ENCODE assay signal across 30 cellular contexts in the genomic region with DNA sequence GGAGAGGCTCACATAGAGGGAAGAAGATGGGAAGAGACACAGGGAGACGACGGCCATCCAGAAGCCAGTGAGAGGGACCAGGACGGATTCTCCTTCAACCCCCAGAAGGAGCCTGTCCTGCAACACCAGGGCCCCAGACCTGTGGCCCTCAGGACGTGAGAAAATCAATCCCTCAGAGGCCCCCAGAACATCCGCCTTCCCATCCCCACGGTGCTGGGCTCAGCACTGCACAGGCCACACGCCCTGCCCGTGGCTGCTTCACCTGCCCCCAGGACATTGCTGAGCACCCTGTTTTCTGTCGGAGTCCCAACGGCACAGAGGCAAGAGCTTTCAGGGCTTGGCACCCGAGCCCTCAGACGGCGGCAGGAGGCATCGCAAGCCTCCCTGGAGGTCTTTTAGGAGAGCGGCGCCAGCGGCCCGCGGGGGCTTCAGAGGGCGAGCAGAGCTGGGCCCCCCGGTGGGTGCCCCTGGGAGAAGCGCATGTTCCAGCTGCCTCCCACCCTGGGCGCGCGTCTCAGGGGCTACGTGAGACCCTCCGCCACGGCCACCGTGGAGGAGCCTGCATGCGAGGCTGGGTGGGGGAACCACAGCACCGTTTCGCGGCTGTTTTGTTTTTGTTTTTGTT. TPM values are rescaled to one million over a fixed set of nuclear protein-coding genes. Genes with fewer than 3 reads are reported as not detected.
DNase-seq lines count a peak whose midpoint lies in the region; ATAC-seq and TF ChIP-seq lines count a peak whose summit lies in the region.
"Had no signal": no experiment of that assay in that cellular context is flagged by ENCODE, and none has a peak within 500 bp of the region (broad histone marks: within the 10 kb centered on the region; RNA-seq: fewer than 3 reads in every experiment).

No MANE protein-coding gene starts in this region.

- H3K27me3 Mint-ChIP-seq in activated T-cell treated with anti-CD3 and anti-CD28 coated beads, Interleukin-2, amount 50 U/mL, for 72 hours (ENCODE audit: low read depth): no peaks in the 10 kb centered on the region
- H3K27me3 Mint-ChIP-seq: activated CD4-positive, alpha-beta T cell treated with anti-CD3 and anti-CD28 coated beads, Interleukin-2, amount 10 ng/mL, durations not matched to agents 24 days and 14 days had no signal

- no peak overlapping the region for H3K27ac Mint-ChIP-seq in activated T-cell treated with anti-CD3 and anti-CD28 coated beads, Interleukin-2, amount 50 U/mL, for 72 hours
- H3K27ac Mint-ChIP-seq: activated CD4-positive, alpha-beta T cell treated with anti-CD3 and anti-CD28 coated beads, Interleukin-2, amount 10 ng/mL, durations not matched to agents 24 days and 14 days; GM23338; HFFc6; stimulated activated naive B cell treated with anti-CD40 and anti-IgM and Interleukin-4, amounts not matched to agents 10 μg/mL and 1 μg/mL and 100 μg/mL, for 72 hours had no signal

- no peaks in the 10 kb centered on the region for H3K9me3 Mint-ChIP-seq in activated T-cell treated with anti-CD3 and anti-CD28 coated beads, Interleukin-2, amount 50 U/mL, for 72 hours
- H3K9me3 Mint-ChIP-seq: activated CD4-positive, alpha-beta T cell treated with anti-CD3 and anti-CD28 coated beads, Interleukin-2, amount 10 ng/mL, durations not matched to agents 24 days and 14 days had no signal

- H3K27ac ChIP-seq in left lung (no peak overlapping the region), suprapubic skin (no peak overlapping the region)
- H3K27ac ChIP-seq: colonic mucosa, testis, vagina had no signal

- H3K4me1 ChIP-seq in left lung: no peaks in the 10 kb centered on the region
- peaks cover 6% of the 10 kb centered on the region for H3K4me1 ChIP-seq in suprapubic skin
- H3K4me1 ChIP-seq: colonic mucosa had no signal

- TF ChIP-seq CTCF in left lung (IDR thresholded peaks at IDR 0.05): no peak
- no peak for TF ChIP-seq CTCF in suprapubic skin (IDR thresholded peaks at IDR 0.05)

- TF ChIP-seq EP300 in suprapubic skin (IDR thresholded peaks at IDR 0.05): no peak

- DNase-seq in Right ventricle myocardium superior (peak; percentile 29), cardiac septum (ENCODE audit: low spot score) (no peak), H7 (peak; percentile 57), left lung (peak; percentile 13 to 78), suprapubic skin (ENCODE audit: low spot score in 2 of 2) (peak; percentile 47 to 60), germinal center (ENCODE audit: low spot score) (no peak), T1000 (lab: John Stamatoyannopoulos, UW) (no peak)
- no peak for DNase-seq in activated T-cell treated with anti-CD3 and anti-CD28 coated beads, Interleukin-2, amount 50 U/mL, for 72 hours
- DNase-seq: activated CD4-positive, alpha-beta T cell treated with anti-CD3 and anti-CD28 coated beads, Interleukin-2, amount 10 ng/mL, durations not matched to agents 24 days and 14 days; activated naive CD4-positive, alpha-beta T cell treated with Interleukin-2 at 50 U/mL for 16 hours; activated T-cell treated with anti-CD3 and anti-CD28 coated beads, Interleukin-2, amount 50 U/mL, for 1 hour; AML-193; amniotic stem cell; colonic mucosa; effector memory CD4-positive, alpha-beta T cell; erythroblast; HFFc6; midbrain; NCI-H1436 treated with DMSO at 0.1 percent for 48 hours; NCI-H82; RPMI8226; stimulated activated CD4-positive, alpha-beta T cell treated with anti-CD3 and anti-CD28 coated beads, Interleukin-12 subunit alpha, Interleukin-12 subunit beta, amount 100 ng/mL, for 4 hours; stimulated activated CD4-positive, alpha-beta T cell treated with anti-CD3 and anti-CD28 coated beads, Interleukin-4, amount 100 ng/mL, for 4 hours; stimulated activated naive B cell treated with anti-CD40 and anti-IgM and Interleukin-4, amounts not matched to agents 10 μg/mL and 1 μg/mL and 100 μg/mL, for 72 hours; T-helper 2 cell; testis had no signal

- H3K4me3 ChIP-seq in H7 (ENCODE audit: insufficient read depth, low read depth, low read length): no peak overlapping the region
- H3K4me3 ChIP-seq in left lung: no peak overlapping the region
- H3K4me3 ChIP-seq in suprapubic skin: no peak overlapping the region
- H3K4me3 ChIP-seq: A549, colonic mucosa, GM23338, testis, vagina had no signal

- intact Hi-C loops in Right ventricle myocardium superior (cut with DNase I) (no loop called here), cardiac septum (cut with DNase I) (no loop called here), left lung (cut with DNase I) (no loop called here)

- TF ChIP-seq POLR2A in suprapubic skin (IDR thresholded peaks at IDR 0.05): no peak

- no peak overlapping the region for H3K4me3 Mint-ChIP-seq in activated T-cell treated with anti-CD3 and anti-CD28 coated beads, Interleukin-2, amount 50 U/mL, for 72 hours
- H3K4me3 Mint-ChIP-seq: activated CD4-positive, alpha-beta T cell treated with anti-CD3 and anti-CD28 coated beads, Interleukin-2, amount 10 ng/mL, durations not matched to agents 24 days and 14 days; GM23338; HFFc6; naive thymus-derived CD8-positive, alpha-beta T cell; stimulated activated naive B cell treated with anti-CD40 and anti-IgM and Interleukin-4, amounts not matched to agents 10 μg/mL and 1 μg/mL and 100 μg/mL, for 72 hours had no signal

- 82% methylated on average over 17 of the region's 33 CpGs for WGBS in suprapubic skin

- peaks cover 0 to 8% of the 10 kb centered on the region in 2 donors for H3K9me3 ChIP-seq in left lung
- H3K9me3 ChIP-seq in suprapubic skin: peaks cover 3% of the 10 kb centered on the region
- H3K9me3 ChIP-seq: A549, colonic mucosa, testis, vagina had no signal

- H3K27me3 ChIP-seq in H7 (ENCODE audit: control insufficient read depth, insufficient read depth, low read length) (no peaks in the 10 kb centered on the region; the same call in 1 of the 2 replicates), left lung (peaks cover 0 to 19% of the 10 kb centered on the region in 2 donors), suprapubic skin (peaks cover 18% of the 10 kb centered on the region)
- H3K27me3 ChIP-seq: colonic mucosa, testis, vagina had no signal

- peaks cover 0 to 5% of the 10 kb centered on the region in 2 donors for H3K36me3 Mint-ChIP-seq in activated T-cell treated with anti-CD3 and anti-CD28 coated beads, Interleukin-2, amount 50 U/mL, for 72 hours (ENCODE audit: insufficient read depth in 2 of 2)
- H3K36me3 Mint-ChIP-seq: naive thymus-derived CD8-positive, alpha-beta T cell; stimulated activated naive B cell treated with anti-CD40 and anti-IgM and Interleukin-4, amounts not matched to agents 10 μg/mL and 1 μg/mL and 100 μg/mL, for 72 hours had no signal

- no peaks in the 10 kb centered on the region for H3K36me3 ChIP-seq in H7 (replicated peaks; ENCODE audit: control insufficient read depth, insufficient read depth, low read length)
- H3K36me3 ChIP-seq in left lung: no peaks in the 10 kb centered on the region
- no peaks in the 10 kb centered on the region for H3K36me3 ChIP-seq in suprapubic skin
- H3K36me3 ChIP-seq: colonic mucosa, vagina had no signal

- no peaks in the 10 kb centered on the region for H3K4me1 Mint-ChIP-seq in activated T-cell treated with anti-CD3 and anti-CD28 coated beads, Interleukin-2, amount 50 U/mL, for 72 hours (ENCODE audit: low read depth)
- H3K4me1 Mint-ChIP-seq: activated CD4-positive, alpha-beta T cell treated with anti-CD3 and anti-CD28 coated beads, Interleukin-2, amount 10 ng/mL, durations not matched to agents 24 days and 14 days; stimulated activated naive B cell treated with anti-CD40 and anti-IgM and Interleukin-4, amounts not matched to agents 10 μg/mL and 1 μg/mL and 100 μg/mL, for 72 hours had no signal

- no peak for ATAC-seq in Right ventricle myocardium superior (ENCODE audit: poor library complexity)
- no peak for ATAC-seq in left lung
- no peak for ATAC-seq in activated T-cell treated with anti-CD3 and anti-CD28 coated beads, Interleukin-2, amount 50 U/mL, for 72 hours (replicated peaks in 1 of 2)
- ATAC-seq: GM23338; naive thymus-derived CD8-positive, alpha-beta T cell; stimulated activated naive B cell treated with anti-CD40 and anti-IgM and Interleukin-4, amounts not matched to agents 10 μg/mL and 1 μg/mL and 100 μg/mL, for 72 hours had no signal

RNA-seq across cellular contexts. Expression of a gene that starts 42.8 kb away (rescaled TPM):
- total RNA-seq in Right ventricle myocardium superior (34.5 TPM), cardiac septum (38.9 TPM), left lung (10 to 100 TPM; 29.1 to 69.4 TPM), suprapubic skin (10 to 100 TPM; 16.2 to 41.6 (median 22.0) TPM)
- 149 and 202 TPM in 2 replicates for total RNA-seq in H7 (2014; rRNA removed; shearing (Covaris generic))
- total RNA-seq in activated T-cell treated with anti-CD3 and anti-CD28 coated beads, Interleukin-2, amount 50 U/mL, for 72 hours: 10 to 100 TPM in 1 of 2 donors, 1 to 10 TPM in 1; 10.0 to 16.0 TPM

Comparison
In these comparisons a context has a peak if more than half of its experiments do, and no peak if none do; other contexts are left out.
1. DNase-seq: peak in Right ventricle myocardium superior (single experiment), H7 (single experiment), left lung (2 of 2) and suprapubic skin (2 of 2); none in cardiac septum (single experiment), germinal center (single experiment), T1000 (single experiment) and activated T-cell treated with anti-CD3 and anti-CD28 coated beads, Interleukin-2, amount 50 U/mL, for 72 hours (0 of 2).